Comparison of ENCODE assay signal across 8 cellular contexts in genomic region chr22:43152001-43152354, GRCh38. TPM values are rescaled to one million over a fixed set of nuclear protein-coding genes. Genes with fewer than 3 reads are reported as not detected.
A peak's percentile ranks its signal among the peaks of the same experiment; 100 is the strongest.
DNase-seq lines count a peak whose midpoint lies in the region; ATAC-seq and TF ChIP-seq lines count a peak whose summit lies in the region.

No MANE protein-coding gene starts in this region.

- peaks cover 27% of the 10 kb centered on the region for H4K20me1 ChIP-seq in BLaER1

- no peaks in the 10 kb centered on the region for H3K27me3 Mint-ChIP-seq in natural killer cell treated with Interleukin-12 subunit alpha and Interleukin-12 subunit beta and Interleukin-15 and Interleukin-18, amount 100 ng/mL, for 72 hours

- H3K9me3 Mint-ChIP-seq in natural killer cell treated with Interleukin-12 subunit alpha and Interleukin-12 subunit beta and Interleukin-15 and Interleukin-18, amount 100 ng/mL, for 72 hours = no peaks in the 10 kb centered on the region

- H3K36me3 ChIP-seq in BLaER1 (peaks cover 14% of the 10 kb centered on the region; the same call in 1 of the 2 replicates), colonic mucosa (no peaks in the 10 kb centered on the region)

- DNase-seq in LNCaP clone FGC (ENCODE audit: low read depth) (no peak), colonic mucosa (no peak), GM19238 (ENCODE audit: insufficient read length, low spot score) (no peak), iPS-NIHi11 (ENCODE audit: low spot score) (no peak), cortex of kidney (lab: John Stamatoyannopoulos, UW) (no peak)
- DNase-seq in natural killer cell treated with Interleukin-12 subunit alpha and Interleukin-12 subunit beta and Interleukin-15 and Interleukin-18, amount 100 ng/mL, for 72 hours (ENCODE audit: low spot score) = no peak

- peak overlapping the region; percentile 99 for H3K4me2 ChIP-seq in BLaER1

- no peaks in the 10 kb centered on the region for H3K27me3 ChIP-seq in BLaER1
- H3K27me3 ChIP-seq in colonic mucosa = no peaks in the 10 kb centered on the region

- peaks cover 73% of the 10 kb centered on the region for H3K4me1 ChIP-seq in BLaER1
- peaks cover 5% of the 10 kb centered on the region for H3K4me1 ChIP-seq in colonic mucosa

- peak overlapping the region; percentile 96 for H3K4me3 Mint-ChIP-seq in natural killer cell treated with Interleukin-12 subunit alpha and Interleukin-12 subunit beta and Interleukin-15 and Interleukin-18, amount 100 ng/mL, for 72 hours

- H3K27ac Mint-ChIP-seq in natural killer cell treated with Interleukin-12 subunit alpha and Interleukin-12 subunit beta and Interleukin-15 and Interleukin-18, amount 100 ng/mL, for 72 hours = peak overlapping the region; percentile 65 to 66

- H3K4me3 ChIP-seq in BLaER1 (peak overlapping the region; percentile 97), LNCaP clone FGC (ENCODE audit: low read depth, low read length) (peak overlapping the region; percentile 52), colonic mucosa (peak overlapping the region; percentile 83)

- intact Hi-C loops in colonic mucosa (cut with DNase I) = no loop called here

- no peaks in the 10 kb centered on the region for H3K36me3 Mint-ChIP-seq in natural killer cell treated with Interleukin-12 subunit alpha and Interleukin-12 subunit beta and Interleukin-15 and Interleukin-18, amount 100 ng/mL, for 72 hours

- H3K9me3 ChIP-seq in BLaER1 (no peaks in the 10 kb centered on the region), colonic mucosa (no peaks in the 10 kb centered on the region)

- H3K27ac ChIP-seq in BLaER1 = peak overlapping the region; percentile 91
- peak overlapping the region; percentile 93 for H3K27ac ChIP-seq in colonic mucosa

- no peak for TF ChIP-seq CTCF in LNCaP clone FGC (IDR thresholded peaks at IDR 0.05; ENCODE audit: control insufficient read depth, extremely low read depth, insufficient read depth)
- TF ChIP-seq CTCF in colonic mucosa (IDR thresholded peaks at IDR 0.05) = no peak

- H3K9ac ChIP-seq in BLaER1 = peak overlapping the region; percentile 89
- peak overlapping the region; percentile 97 for H3K9ac ChIP-seq in colonic mucosa (ENCODE audit: low read depth in 2 of 2, low read length in 2 of 2)

- H3K4me1 Mint-ChIP-seq in natural killer cell treated with Interleukin-12 subunit alpha and Interleukin-12 subunit beta and Interleukin-15 and Interleukin-18, amount 100 ng/mL, for 72 hours (ENCODE audit: low read depth in 2 of 2) = peaks cover 33 to 37% of the 10 kb centered on the region in 2 donors

- ATAC-seq in natural killer cell treated with Interleukin-12 subunit alpha and Interleukin-12 subunit beta and Interleukin-15 and Interleukin-18, amount 100 ng/mL, for 72 hours = peak in 1 of 2 donors; percentile 11
- no peak for ATAC-seq in GM21528 (IDR thresholded peaks at IDR 0.05; ENCODE audit: low FRiP score, unreplicated experiment)

RNA-seq across cellular contexts. Expression of gene TSPO, which starts 0.6 kb away (rescaled TPM):
- 100 to 1,000 TPM; 266 to 426 TPM for total RNA-seq in colonic mucosa
- 100 to 1,000 TPM in 1 of 2 donors, 10 to 100 TPM in 1; 76.4 to 110 TPM for total RNA-seq in natural killer cell treated with Interleukin-12 subunit alpha and Interleukin-12 subunit beta and Interleukin-15 and Interleukin-18, amount 100 ng/mL, for 72 hours

RNA-seq across cellular contexts. Expression of gene MCAT, which starts 8.8 kb away (rescaled TPM):
- 10 to 100 TPM; 17.9 to 35.1 TPM for total RNA-seq in colonic mucosa
- total RNA-seq in natural killer cell treated with Interleukin-12 subunit alpha and Interleukin-12 subunit beta and Interleukin-15 and Interleukin-18, amount 100 ng/mL, for 72 hours = 10 to 100 TPM; 11.6 to 23.9 TPM

RNA-seq across cellular contexts. Expression of gene TTLL12, which starts 35.0 kb away (rescaled TPM):
- 100 to 1,000 TPM in 1 of 2 donors, 10 to 100 TPM in 1; 89.3 to 147 TPM for total RNA-seq in colonic mucosa
- total RNA-seq in natural killer cell treated with Interleukin-12 subunit alpha and Interleukin-12 subunit beta and Interleukin-15 and Interleukin-18, amount 100 ng/mL, for 72 hours = 10 to 100 TPM; 23.6 to 79.0 TPM

RNA-seq across cellular contexts. Expression of gene BIK, which starts 41.4 kb away (rescaled TPM):
- total RNA-seq in colonic mucosa = 10 to 100 TPM; 29.5 to 31.4 TPM
- not detected for total RNA-seq in natural killer cell treated with Interleukin-12 subunit alpha and Interleukin-12 subunit beta and Interleukin-15 and Interleukin-18, amount 100 ng/mL, for 72 hours
